In genomic region chr19:30117636-30118145, GRCh38 we compare ENCODE assay signal across 17 cellular contexts.
DNase-seq lines count a peak whose midpoint lies in the region; ATAC-seq and TF ChIP-seq lines count a peak whose summit lies in the region.
"Had no signal": no experiment of that assay in that cellular context is flagged by ENCODE, and none has a peak within 500 bp of the region (broad histone marks: within the 10 kb centered on the region; RNA-seq: fewer than 3 reads in every experiment).

No MANE protein-coding gene starts in this region.

- no peak for TF ChIP-seq CTCF in Panc1 (IDR thresholded peaks at IDR 0.05)
- TF ChIP-seq CTCF in neural progenitor cell (IDR thresholded peaks at IDR 0.05) = no peak
- no peak for TF ChIP-seq CTCF in breast epithelium (IDR thresholded peaks at IDR 0.05)

- no peak overlapping the region for H3K9ac ChIP-seq in neural progenitor cell

- intact Hi-C loops in Panc1 (cut with micrococcal nuclease; ENCODE audit: unreplicated experiment) (no loop called here), breast epithelium (cut with DNase I; ENCODE audit: low total_unique reads) (no loop called here)

- no peak overlapping the region for H3K4me3 Mint-ChIP-seq in neural progenitor cell
- H3K4me3 Mint-ChIP-seq in stimulated activated effector memory CD8-positive, alpha-beta T cell treated with anti-CD3 and anti-CD28 coated beads, Interleukin-12 subunit alpha, Interleukin-12 subunit beta, amount 100 ng/mL, for 72 hours = no peak overlapping the region
- H3K4me3 Mint-ChIP-seq: CD4-positive, alpha-beta memory T cell; GM23338; IgD-negative memory B cell had no signal

- no TSS peak for BruUV-seq in Panc1 (replicated peaks; lab: Mats Ljungman, UMichigan)

- H3K27ac Mint-ChIP-seq in neural progenitor cell = peak overlapping the region; percentile 83
- no peak overlapping the region for H3K27ac Mint-ChIP-seq in stimulated activated effector memory CD8-positive, alpha-beta T cell treated with anti-CD3 and anti-CD28 coated beads, Interleukin-12 subunit alpha, Interleukin-12 subunit beta, amount 100 ng/mL, for 72 hours
- H3K27ac Mint-ChIP-seq in activated naive CD4-positive, alpha-beta T cell treated with anti-CD3 and anti-CD28 coated beads, Interleukin-2, amount 50 U/mL, for 72 hours = no peak overlapping the region
- H3K27ac Mint-ChIP-seq: GM23338, IgD-negative memory B cell had no signal

- no peaks in the 10 kb centered on the region for H3K36me3 Mint-ChIP-seq in neural progenitor cell
- H3K36me3 Mint-ChIP-seq in stimulated activated effector memory CD8-positive, alpha-beta T cell treated with anti-CD3 and anti-CD28 coated beads, Interleukin-12 subunit alpha, Interleukin-12 subunit beta, amount 100 ng/mL, for 72 hours = no peaks in the 10 kb centered on the region
- no peaks in the 10 kb centered on the region for H3K36me3 Mint-ChIP-seq in activated naive CD4-positive, alpha-beta T cell treated with anti-CD3 and anti-CD28 coated beads, Interleukin-2, amount 50 U/mL, for 72 hours
- H3K36me3 Mint-ChIP-seq: CD4-positive, alpha-beta memory T cell; IgD-negative memory B cell had no signal

- H2AFZ ChIP-seq in neural progenitor cell (replicated peaks) = no peak overlapping the region
- H2AFZ ChIP-seq: GM23338 had no signal

- H3K9me3 Mint-ChIP-seq in neural progenitor cell = peaks cover 2% of the 10 kb centered on the region
- no peaks in the 10 kb centered on the region for H3K9me3 Mint-ChIP-seq in stimulated activated effector memory CD8-positive, alpha-beta T cell treated with anti-CD3 and anti-CD28 coated beads, Interleukin-12 subunit alpha, Interleukin-12 subunit beta, amount 100 ng/mL, for 72 hours
- no peaks in the 10 kb centered on the region for H3K9me3 Mint-ChIP-seq in activated naive CD4-positive, alpha-beta T cell treated with anti-CD3 and anti-CD28 coated beads, Interleukin-2, amount 50 U/mL, for 72 hours
- H3K9me3 Mint-ChIP-seq: GM23338, IgD-negative memory B cell had no signal

- H3K4me1 ChIP-seq in Panc1 (ENCODE audit: control insufficient read depth, insufficient read depth, low read length) (no peaks in the 10 kb centered on the region), neural progenitor cell (peaks cover 10% of the 10 kb centered on the region), breast epithelium (no peaks in the 10 kb centered on the region)

- peaks cover 10% of the 10 kb centered on the region for H3K27me3 Mint-ChIP-seq in neural progenitor cell (ENCODE audit: insufficient read depth, low read depth)
- H3K27me3 Mint-ChIP-seq: IgD-negative memory B cell had no signal

- TF ChIP-seq POLR2A in breast epithelium (IDR thresholded peaks at IDR 0.05) = no peak

- no peaks in the 10 kb centered on the region for H3F3A ChIP-seq in neural progenitor cell (ENCODE audit: low read depth)

- in situ Hi-C loops in Panc1 (cut with HindIII; ENCODE audit: low pct_unique_long_range_greater_than_20kb, low sequenced_read_pairs) = no loop called here

- H4K20me1 ChIP-seq in neural progenitor cell (ENCODE audit: low read depth) = no peaks in the 10 kb centered on the region

- no peak overlapping the region for H3K4me3 ChIP-seq in Panc1 (ENCODE audit: low read depth in 2 of 2, low read length in 2 of 2)
- no peak overlapping the region for H3K4me3 ChIP-seq in neural progenitor cell
- no peak overlapping the region for H3K4me3 ChIP-seq in breast epithelium
- H3K4me3 ChIP-seq: GM23338 had no signal

- no peaks in the 10 kb centered on the region for H3K79me2 ChIP-seq in neural progenitor cell (ENCODE audit: low read depth)

- H3K27me3 ChIP-seq in Panc1 (ENCODE audit: control insufficient read depth, insufficient read depth, low read length) (peaks cover 2% of the 10 kb centered on the region; the same call in 1 of the 2 replicates), neural progenitor cell (no peaks in the 10 kb centered on the region), breast epithelium (peaks cover 0 to 11% of the 10 kb centered on the region in 2 donors)

- H3K4me1 Mint-ChIP-seq in neural progenitor cell = peaks cover 15% of the 10 kb centered on the region
- H3K4me1 Mint-ChIP-seq in stimulated activated effector memory CD8-positive, alpha-beta T cell treated with anti-CD3 and anti-CD28 coated beads, Interleukin-12 subunit alpha, Interleukin-12 subunit beta, amount 100 ng/mL, for 72 hours = no peaks in the 10 kb centered on the region
- H3K4me1 Mint-ChIP-seq: CD4-positive, alpha-beta memory T cell; GM23338; IgD-negative memory B cell had no signal

- H3K4me2 ChIP-seq in neural progenitor cell = no peak overlapping the region
- H3K4me2 ChIP-seq: GM23338 had no signal

- H3K27ac ChIP-seq in Panc1 (ENCODE audit: low read length) = no peak overlapping the region
- H3K27ac ChIP-seq in neural progenitor cell = no peak overlapping the region
- H3K27ac ChIP-seq in breast epithelium = no peak overlapping the region
- H3K27ac ChIP-seq: C4-2B had no signal

- POLR2A ChIA-PET in Panc1 (lab: Charles Lee) = no interaction called here

- CTCF ChIA-PET in Panc1 (lab: Charles Lee) = no interaction called here

- ATAC-seq in Panc1 = 0 out of 2 replicates have a peak, but pooled peaks have one; percentile 46
- peak; percentile 27 for ATAC-seq in stimulated activated effector memory CD8-positive, alpha-beta T cell treated with anti-CD3 and anti-CD28 coated beads, Interleukin-12 subunit alpha, Interleukin-12 subunit beta, amount 100 ng/mL, for 72 hours
- ATAC-seq in activated naive CD4-positive, alpha-beta T cell treated with anti-CD3 and anti-CD28 coated beads, Interleukin-2, amount 50 U/mL, for 72 hours = no peak
- ATAC-seq: GM23338, HepG2 had no signal

- DNase-seq in Panc1 (ENCODE audit: low read depth, low spot score) (no peak), neural progenitor cell (ENCODE audit: low spot score) (no peak), NCI-H2196 (lab: John Stamatoyannopoulos, UW; ENCODE audit: unreplicated experiment) (no peak), breast epithelium (ENCODE audit: low spot score in 2 of 2) (no peak), NAMALWA (ENCODE audit: low spot score) (no peak)
- no peak for DNase-seq in stimulated activated effector memory CD8-positive, alpha-beta T cell treated with anti-CD3 and anti-CD28 coated beads, Interleukin-12 subunit alpha, Interleukin-12 subunit beta, amount 100 ng/mL, for 72 hours (ENCODE audit: low spot score in 2 of 2)
- DNase-seq in activated naive CD4-positive, alpha-beta T cell treated with anti-CD3 and anti-CD28 coated beads, Interleukin-2, amount 50 U/mL, for 72 hours (ENCODE audit: low spot score in 2 of 2) = no peak
- DNase-seq: AML-193; CD4-positive, alpha-beta memory T cell; DMS153; DMS79; GDM1; H7 had no signal

- H3K36me3 ChIP-seq in Panc1 (ENCODE audit: control insufficient read depth, insufficient read depth, low read length) (no peaks in the 10 kb centered on the region), neural progenitor cell (no peaks in the 10 kb centered on the region), breast epithelium (no peaks in the 10 kb centered on the region)

- H3K9me3 ChIP-seq in Panc1 (ENCODE audit: control insufficient read depth, insufficient read depth, low read depth, low read length) (no peaks in the 10 kb centered on the region), neural progenitor cell (ENCODE audit: low read depth) (no peaks in the 10 kb centered on the region), breast epithelium (no peaks in the 10 kb centered on the region)

Comparison
In these comparisons a context has a peak if more than half of its experiments do, and no peak if none do; other contexts are left out.
1. ATAC-seq: peak in Panc1 (single experiment) and stimulated activated effector memory CD8-positive, alpha-beta T cell treated with anti-CD3 and anti-CD28 coated beads, Interleukin-12 subunit alpha, Interleukin-12 subunit beta, amount 100 ng/mL, for 72 hours (single experiment); none in activated naive CD4-positive, alpha-beta T cell treated with anti-CD3 and anti-CD28 coated beads, Interleukin-2, amount 50 U/mL, for 72 hours (0 of 2).